In the genomic region with DNA sequence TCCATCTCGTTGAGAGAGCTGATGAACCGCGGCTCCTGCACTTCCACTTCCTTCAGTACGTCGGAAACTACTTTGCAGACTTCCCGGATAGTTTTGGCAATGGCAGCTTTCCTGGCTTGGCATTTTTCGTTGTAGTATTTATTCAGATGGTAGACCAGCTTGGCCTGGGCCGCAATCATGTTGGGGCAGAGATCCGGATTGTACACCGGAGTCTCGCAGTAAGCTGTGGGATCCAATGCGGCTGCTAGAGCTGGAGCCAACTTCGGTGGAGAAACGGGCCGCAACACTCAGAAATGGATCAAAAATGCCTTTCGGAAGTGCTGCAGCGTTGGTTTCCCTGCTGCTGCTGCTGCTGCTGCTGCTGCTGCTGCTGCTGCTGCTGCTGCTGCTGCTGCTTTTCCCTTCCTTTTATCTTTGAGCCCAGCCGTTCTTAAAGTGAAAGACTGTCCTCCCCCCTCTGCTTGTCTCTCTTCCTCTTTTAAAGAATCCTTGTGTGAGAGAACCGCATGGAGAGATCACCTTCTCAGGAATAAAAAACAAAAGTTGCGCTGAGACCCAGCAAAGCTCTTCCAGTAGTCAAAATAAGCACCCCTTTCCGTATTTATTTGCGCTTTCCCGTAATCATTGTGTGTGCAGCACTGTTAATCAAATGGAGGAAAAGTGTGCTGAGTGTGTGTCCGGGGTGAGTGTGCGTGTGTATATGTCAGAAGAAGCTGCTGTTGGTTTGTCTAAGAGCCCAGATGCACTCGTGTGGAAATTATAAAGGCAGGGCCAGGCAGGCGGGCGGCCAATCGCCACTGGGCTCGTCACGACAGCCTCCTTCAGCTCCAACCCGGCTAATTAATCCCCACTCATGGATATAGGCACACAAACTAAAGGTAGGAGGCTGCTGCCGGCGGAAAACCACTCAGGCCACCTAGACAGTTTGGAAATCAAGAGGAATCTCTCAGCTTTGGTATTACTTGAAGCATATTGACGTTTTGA, we compare ENCODE assay signal across 8 cellular contexts. TPM values are rescaled to one million over a fixed set of nuclear protein-coding genes. Genes with fewer than 3 reads are reported as not detected.
DNase-seq lines count a peak whose midpoint lies in the region; ATAC-seq, FAIRE-seq and TF ChIP-seq lines count a peak whose summit lies in the region.

A gene (minus strand): TSS at position 730 of the 984 bp plus-strand sequence. CDS start 551 bp downstream, at position 179.

- H3K4ac ChIP-seq in mesendoderm (ENCODE audit: low read depth, low read length), result no peak within 1 kb of the TSS

- H3K4me3 ChIP-seq in endodermal cell (ENCODE audit: low read length) (peak within 1 kb of the TSS; percentile 81), mesendoderm (ENCODE audit: low read length) (peak within 1 kb of the TSS; percentile 14), tibial nerve (peak within 1 kb of the TSS; percentile 43 to 75 (median 66))

- H3K4me1 ChIP-seq in endodermal cell (ENCODE audit: control insufficient read depth, insufficient read depth, low read length) (peaks cover 3% of the 10 kb centered on the region), mesendoderm (ENCODE audit: control insufficient read depth, low read depth, low read length) (no peaks in the 10 kb centered on the region), tibial nerve (peaks cover 0 to 8% (median 2%) of the 10 kb centered on the region in 4 donors)

- peak; percentile 42 for DNase-seq in activated naive CD4-positive, alpha-beta T cell treated with anti-CD3 and anti-CD28 coated beads, Interleukin-2, amount 10 ng/mL, durations not matched to agents 7 days and 5 days
- DNase-seq in activated naive CD4-positive, alpha-beta T cell treated with anti-CD3 and anti-CD28 coated beads, Interleukin-2, amount 50 U/mL, for 72 hours (ENCODE audit: low spot score in 2 of 2), result no peak
- DNase-seq in SIG-M5 (lab: John Stamatoyannopoulos, UW) (peak; percentile 14), endodermal cell (peak; percentile 68), mesendoderm (peak; percentile 59), tibial nerve (ENCODE audit: low spot score in 2 of 2) (peak; percentile 46 to 77), GM12891 (ENCODE audit: insufficient read length, low spot score) (no peak)

- WGBS in endodermal cell (ENCODE audit: insufficient coverage in 1 of 2, insufficient read length in 1 of 2), 2 experiments, result 3% methylated on average over 20 to 35 of the region's 35 CpGs
- WGBS in mesendoderm (ENCODE audit: extremely low coverage, insufficient coverage, low lambda C conversion rate), result no CpG with 5 or more reads among the region's 35 CpGs
- 22 to 24% methylated on average over 35 of the region's 35 CpGs for WGBS in tibial nerve, 2 donors

- no peak for TF ChIP-seq CTCF in endodermal cell (conservative IDR thresholded peaks at IDR 0.05)
- TF ChIP-seq CTCF in tibial nerve (IDR thresholded peaks at IDR 0.05), result no peak

- no peaks in the 10 kb centered on the region for H3K79me2 ChIP-seq in mesendoderm (ENCODE audit: control insufficient read depth, insufficient read depth, low read length)

- H3K23ac ChIP-seq in mesendoderm (ENCODE audit: low read length), result no peak within 1 kb of the TSS

- H2BK15ac ChIP-seq in mesendoderm (replicated peaks; ENCODE audit: low read depth), result no peak within 1 kb of the TSS

- no peaks in the 10 kb centered on the region for H3K9me3 Mint-ChIP-seq in activated naive CD4-positive, alpha-beta T cell treated with anti-CD3 and anti-CD28 coated beads, Interleukin-2, amount 10 ng/mL, durations not matched to agents 7 days and 5 days
- H3K9me3 Mint-ChIP-seq in activated naive CD4-positive, alpha-beta T cell treated with anti-CD3 and anti-CD28 coated beads, Interleukin-2, amount 50 U/mL, for 72 hours, result peaks cover 0 to 7% of the 10 kb centered on the region in 2 donors
- no peaks in the 10 kb centered on the region for H3K9me3 Mint-ChIP-seq in endodermal cell

- H3K9me3 ChIP-seq in endodermal cell (ENCODE audit: control insufficient read depth, low read length) (no peaks in the 10 kb centered on the region), tibial nerve (no peaks in the 10 kb centered on the region)

- ATAC-seq in activated naive CD4-positive, alpha-beta T cell treated with anti-CD3 and anti-CD28 coated beads, Interleukin-2, amount 50 U/mL, for 72 hours, result no peak
- ATAC-seq in HG02973 (IDR thresholded peaks at IDR 0.05; ENCODE audit: unreplicated experiment), result no peak

- no peak within 1 kb of the TSS for H3K18ac ChIP-seq in mesendoderm (ENCODE audit: low read length)

- peak within 1 kb of the TSS; percentile 75 for H3K4me3 Mint-ChIP-seq in activated naive CD4-positive, alpha-beta T cell treated with anti-CD3 and anti-CD28 coated beads, Interleukin-2, amount 10 ng/mL, durations not matched to agents 7 days and 5 days
- peak within 1 kb of the TSS; percentile 63 for H3K4me3 Mint-ChIP-seq in endodermal cell

- peaks cover 100% of the 10 kb centered on the region for H3K27me3 ChIP-seq in endodermal cell (ENCODE audit: control insufficient read depth, insufficient read depth, low read length, poor library complexity, severe bottlenecking)
- H3K27me3 ChIP-seq in mesendoderm (ENCODE audit: insufficient read depth, low read length, poor library complexity), result peaks cover 36% of the 10 kb centered on the region
- H3K27me3 ChIP-seq in tibial nerve, result peaks cover 0 to 11% of the 10 kb centered on the region in 2 donors

- H3K27me3 Mint-ChIP-seq in activated naive CD4-positive, alpha-beta T cell treated with anti-CD3 and anti-CD28 coated beads, Interleukin-2, amount 10 ng/mL, durations not matched to agents 7 days and 5 days, result peaks cover 64% of the 10 kb centered on the region
- peaks cover 97% of the 10 kb centered on the region for H3K27me3 Mint-ChIP-seq in endodermal cell (ENCODE audit: insufficient read depth)

- FAIRE-seq in GM12891 (lab: Jason Lieb, UNC), result no peak

- peak within 1 kb of the TSS; percentile 44 for H3K56ac ChIP-seq in mesendoderm (ENCODE audit: low read length)

- peak in 1 of 2 donors; percentile 57 for TF ChIP-seq POLR2A in tibial nerve (IDR thresholded peaks at IDR 0.05)
- no peak for TF ChIP-seq POLR2A in GM12891 (IDR thresholded peaks at IDR 0.05; ENCODE audit: low read depth, low read length)

- no peak within 1 kb of the TSS for H2AK5ac ChIP-seq in mesendoderm (ENCODE audit: low read length)

- peak within 1 kb of the TSS; percentile 68 for H3K27ac Mint-ChIP-seq in activated naive CD4-positive, alpha-beta T cell treated with anti-CD3 and anti-CD28 coated beads, Interleukin-2, amount 10 ng/mL, durations not matched to agents 7 days and 5 days
- peak within 1 kb of the TSS in 1 of 2 donors; percentile 82 for H3K27ac Mint-ChIP-seq in activated naive CD4-positive, alpha-beta T cell treated with anti-CD3 and anti-CD28 coated beads, Interleukin-2, amount 50 U/mL, for 72 hours
- H3K27ac Mint-ChIP-seq in endodermal cell, result no peak within 1 kb of the TSS

- no peaks in the 10 kb centered on the region for H3K36me3 ChIP-seq in endodermal cell (ENCODE audit: control insufficient read depth, insufficient read depth, low read length)
- H3K36me3 ChIP-seq in mesendoderm (ENCODE audit: control insufficient read depth, insufficient read depth, low read length), result no peaks in the 10 kb centered on the region
- no peaks in the 10 kb centered on the region for H3K36me3 ChIP-seq in tibial nerve

- H2BK5ac ChIP-seq in mesendoderm (ENCODE audit: low read length), result no peak within 1 kb of the TSS

- no peak within 1 kb of the TSS for H4K5ac ChIP-seq in mesendoderm (ENCODE audit: low read length)

- H3K9ac ChIP-seq in endodermal cell (ENCODE audit: extremely low read depth, low read length, poor library complexity, severe bottlenecking), result no peak within 1 kb of the TSS
- peak within 1 kb of the TSS; percentile 40 for H3K9ac ChIP-seq in mesendoderm (ENCODE audit: low read length)

- H3K27ac ChIP-seq in endodermal cell (ENCODE audit: low read depth, low read length) (no peak within 1 kb of the TSS), mesendoderm (ENCODE audit: low read depth, low read length) (no peak within 1 kb of the TSS), tibial nerve (peak within 1 kb of the TSS; percentile 68 to 89 (median 78))

- H3K79me1 ChIP-seq in mesendoderm (ENCODE audit: low read length), result no peaks in the 10 kb centered on the region

- peaks cover 2% of the 10 kb centered on the region for H3K36me3 Mint-ChIP-seq in activated naive CD4-positive, alpha-beta T cell treated with anti-CD3 and anti-CD28 coated beads, Interleukin-2, amount 10 ng/mL, durations not matched to agents 7 days and 5 days
- H3K36me3 Mint-ChIP-seq in activated naive CD4-positive, alpha-beta T cell treated with anti-CD3 and anti-CD28 coated beads, Interleukin-2, amount 50 U/mL, for 72 hours, result peaks cover 29 to 47% of the 10 kb centered on the region in 2 donors
- no peaks in the 10 kb centered on the region for H3K36me3 Mint-ChIP-seq in endodermal cell (ENCODE audit: low read depth)

- H2BK120ac ChIP-seq in mesendoderm (ENCODE audit: low read depth, low read length), result no peak within 1 kb of the TSS

- peak in 1 of 2 donors; percentile 83 for TF ChIP-seq EP300 in tibial nerve (IDR thresholded peaks at IDR 0.05)

- no peak within 1 kb of the TSS for H4K8ac ChIP-seq in mesendoderm (ENCODE audit: low read depth, low read length)

- CTCF ChIA-PET in activated naive CD4-positive, alpha-beta T cell treated with anti-CD3 and anti-CD28 coated beads, Interleukin-2, amount 10 ng/mL, durations not matched to agents 7 days and 5 days (lab: Charles Lee), result no interaction called here

- peak within 1 kb of the TSS; percentile 62 for H3K4me2 ChIP-seq in mesendoderm (ENCODE audit: low read length)

- H3K4me1 Mint-ChIP-seq in activated naive CD4-positive, alpha-beta T cell treated with anti-CD3 and anti-CD28 coated beads, Interleukin-2, amount 10 ng/mL, durations not matched to agents 7 days and 5 days, result peaks cover 49% of the 10 kb centered on the region
- H3K4me1 Mint-ChIP-seq in endodermal cell, result peaks cover 50% of the 10 kb centered on the region

TF ChIP-seq in GM12891, 5 proteins besides CTCF, POLR2A, EP300 and RAD21:
- TF ChIP-seq SPI1 (IDR thresholded peaks at IDR 0.05; ENCODE audit: low read depth, low read length) (no peak), TAF1 (IDR thresholded peaks at IDR 0.05; ENCODE audit: low read depth, low read length) (no peak), POLR2AphosphoS5 (IDR thresholded peaks at IDR 0.05; ENCODE audit: low read depth, low read length) (no peak), PAX5 (IDR thresholded peaks at IDR 0.05; ENCODE audit: insufficient read depth, low read length, severe bottlenecking) (no peak), POU2F2 (IDR thresholded peaks at IDR 0.05; ENCODE audit: low read depth, low read length) (no peak)

RNA-seq across cellular contexts. Expression of the gene that starts here (rescaled TPM):
- not detected for total RNA-seq in activated naive CD4-positive, alpha-beta T cell treated with anti-CD3 and anti-CD28 coated beads, Interleukin-2, amount 50 U/mL, for 72 hours
- under 1 TPM in 1 of 2 donors, not detected in 1; 0.09 TPM for total RNA-seq in endodermal cell
- 7.8 TPM for polyA plus RNA-seq in endodermal cell (2013, experiment 1 of 2)
- polyA plus RNA-seq in endodermal cell (2013, experiment 2 of 2), result 7.0 TPM
- polyA plus RNA-seq in mesendoderm (2013, experiment 1 of 2), result not detected
- 0.04 TPM for polyA plus RNA-seq in mesendoderm (2013, experiment 2 of 2)
- total RNA-seq in tibial nerve, result 10 to 100 TPM in 1 of 4 donors, 1 to 10 TPM in 3; 5.2 to 11.1 (median 7.5) TPM
- not detected for polyA plus RNA-seq in GM12891 (2012; ENCODE audit: low read depth, missing spikeins)

Comparison
In these comparisons a context has a peak if more than half of its experiments do, and no peak if none do; other contexts are left out.
1. RNA of the gene that starts here (total RNA-seq): 5.2 to 11.1 TPM in tibial nerve; 0.09 TPM in endodermal cell and not detected in activated naive CD4-positive, alpha-beta T cell treated with anti-CD3 and anti-CD28 coated beads, Interleukin-2, amount 50 U/mL, for 72 hours; every median in the first group is over 4 times any median in the second.
2. DNase-seq: peak in activated naive CD4-positive, alpha-beta T cell treated with anti-CD3 and anti-CD28 coated beads, Interleukin-2, amount 10 ng/mL, durations not matched to agents 7 days and 5 days (single experiment), SIG-M5 (single experiment), endodermal cell (single experiment), mesendoderm (single experiment) and tibial nerve (2 of 2); none in activated naive CD4-positive, alpha-beta T cell treated with anti-CD3 and anti-CD28 coated beads, Interleukin-2, amount 50 U/mL, for 72 hours (0 of 2) and GM12891 (single experiment).
3. H3K27ac ChIP-seq: peak in tibial nerve (4 of 4); none in endodermal cell (single experiment) and mesendoderm (single experiment).
4. H3K4me3 ChIP-seq: peak in every context shown above with its lines; median percentile 81 in endodermal cell; 66 in tibial nerve; 14 in mesendoderm.